ENCODE assay signal across 27 cellular contexts in the genomic region with DNA sequence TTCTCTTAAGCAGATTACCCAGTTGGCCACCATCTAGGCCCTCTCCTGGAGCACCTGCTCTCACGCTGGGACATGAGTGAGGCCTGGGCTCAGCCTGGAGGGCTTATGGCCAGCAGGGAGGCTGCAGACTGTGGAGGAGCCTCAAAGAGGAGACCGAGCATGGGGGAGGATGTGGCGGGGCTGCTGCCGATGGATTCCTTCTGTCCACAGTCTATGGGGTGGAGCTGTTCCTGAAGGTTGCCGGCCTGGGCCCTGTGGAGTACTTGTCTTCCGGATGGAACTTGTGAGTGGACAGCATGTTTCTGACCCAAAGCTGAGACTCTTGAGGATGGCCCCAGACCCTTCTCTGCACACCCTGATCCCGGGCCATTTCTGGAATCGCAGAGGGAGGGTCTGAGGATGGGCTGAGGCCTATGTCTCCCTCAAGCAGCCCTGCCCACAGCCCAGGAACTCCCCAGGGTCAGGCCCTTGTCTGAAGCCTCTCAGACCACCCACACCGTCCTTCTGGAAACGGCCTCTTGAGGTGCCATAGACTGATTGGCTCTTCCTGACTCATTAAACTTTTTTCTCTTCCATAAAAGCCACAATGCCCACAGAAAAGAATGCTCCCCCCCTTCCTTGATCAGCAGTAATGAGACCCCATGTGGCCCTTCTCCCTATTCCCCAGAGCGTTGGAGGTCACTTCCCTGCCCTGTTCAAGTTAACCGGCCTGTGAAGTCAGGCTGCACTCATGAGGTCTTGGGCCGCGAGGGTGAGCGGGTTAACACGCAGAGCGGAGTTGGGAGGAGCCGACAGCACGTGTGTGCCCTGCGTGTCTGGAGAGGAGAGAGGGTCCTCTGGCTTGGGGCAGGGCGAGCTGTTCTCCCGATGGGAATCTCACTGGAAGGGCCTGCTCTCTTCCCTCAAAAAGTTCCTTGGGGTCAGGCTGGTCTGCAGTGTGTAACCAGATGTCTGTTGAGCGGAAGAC. TPM values are rescaled to one million over a fixed set of nuclear protein-coding genes. Genes with fewer than 3 reads are reported as not detected.
DNase-seq lines count a peak whose midpoint lies in the region; ATAC-seq, FAIRE-seq and TF ChIP-seq lines count a peak whose summit lies in the region.
"Had no signal": no experiment of that assay in that cellular context is flagged by ENCODE, and none has a peak within 500 bp of the region (broad histone marks: within the 10 kb centered on the region; RNA-seq: fewer than 3 reads in every experiment).

No MANE protein-coding gene starts in this region.

- CTCF ChIA-PET in WTC11 (lab: Charles Lee), result interaction anchor here (1.8 kb wide), 1 partner anchor 92 kb away, joined by 4 read pairs; no protein-coding TSS in a partner anchor

- H3K27ac Mint-ChIP-seq in activated naive CD4-positive, alpha-beta T cell treated with anti-CD3 and anti-CD28 coated beads, Interleukin-2, amount 50 U/mL, for 72 hours, result peak overlapping the region; percentile 37 to 81
- H3K27ac Mint-ChIP-seq in WTC11, result peak overlapping the region; percentile 74
- H3K27ac Mint-ChIP-seq: activated CD8-positive, alpha-beta memory T cell treated with anti-CD3 and anti-CD28 coated beads, Interleukin-2, amount 10 ng/mL, durations not matched to agents 7 days and 5 days; activated T-helper 1 cell treated with anti-CD3 and anti-CD28 coated beads, Interleukin-12 subunit alpha, Interleukin-12 subunit beta, Interleukin-2, Interleukin-4 antibody, amounts not matched to agents 30 ng/mL and 10 ng/mL and 1 ng/mL, durations not matched to agents 14 hours and 24 hours and 36 hours had no signal

- H3K36me3 ChIP-seq in kidney (ENCODE audit: control insufficient read depth in 1 of 2, insufficient read depth in 2 of 2, low read length in 2 of 2) (peaks cover 32 to 74% of the 10 kb centered on the region in 2 donors), gastrocnemius medialis (peaks cover 5 to 83% of the 10 kb centered on the region in 2 donors)

- H3K27ac ChIP-seq in kidney (ENCODE audit: low read depth in 2 of 2, low read length in 2 of 2), result no peak overlapping the region
- H3K27ac ChIP-seq in gastrocnemius medialis, result peak overlapping the region; percentile 13 to 52 (median 20)
- H3K27ac ChIP-seq: body of pancreas, HL-60, neutrophil, Peyer's patch had no signal

- TF ChIP-seq POLR2A in gastrocnemius medialis (IDR thresholded peaks at IDR 0.05), result no peak

- no peak for ATAC-seq in activated naive CD4-positive, alpha-beta T cell treated with anti-CD3 and anti-CD28 coated beads, Interleukin-2, amount 50 U/mL, for 72 hours
- ATAC-seq in WTC11 (no peak), gastrocnemius medialis (peak in 1 of 2 donors; percentile 22)
- ATAC-seq: activated CD8-positive, alpha-beta memory T cell treated with anti-CD3 and anti-CD28 coated beads, Interleukin-2, amount 10 ng/mL, durations not matched to agents 7 days and 5 days; body of pancreas had no signal

- H3K9me3 Mint-ChIP-seq in activated naive CD4-positive, alpha-beta T cell treated with anti-CD3 and anti-CD28 coated beads, Interleukin-2, amount 50 U/mL, for 72 hours, result no peaks in the 10 kb centered on the region
- H3K9me3 Mint-ChIP-seq in WTC11, result no peaks in the 10 kb centered on the region
- H3K9me3 Mint-ChIP-seq: activated T-helper 1 cell treated with anti-CD3 and anti-CD28 coated beads, Interleukin-12 subunit alpha, Interleukin-12 subunit beta, Interleukin-2, Interleukin-4 antibody, amounts not matched to agents 30 ng/mL and 10 ng/mL and 1 ng/mL, durations not matched to agents 14 hours and 24 hours and 36 hours had no signal

- no peaks in the 10 kb centered on the region for H3K9me3 ChIP-seq in kidney (ENCODE audit: control insufficient read depth in 1 of 2, low read length in 2 of 2)
- no peaks in the 10 kb centered on the region for H3K9me3 ChIP-seq in gastrocnemius medialis
- H3K9me3 ChIP-seq: body of pancreas, neutrophil, Peyer's patch had no signal

- peaks cover 0 to 6% of the 10 kb centered on the region in 2 donors for H3K36me3 Mint-ChIP-seq in activated naive CD4-positive, alpha-beta T cell treated with anti-CD3 and anti-CD28 coated beads, Interleukin-2, amount 50 U/mL, for 72 hours
- H3K36me3 Mint-ChIP-seq in WTC11, result peaks cover 4% of the 10 kb centered on the region; the same call in 1 of the 2 replicates

- H3K4me3 ChIP-seq in kidney (ENCODE audit: low read length in 2 of 2) (no peak overlapping the region), gastrocnemius medialis (no peak overlapping the region)
- H3K4me3 ChIP-seq: body of pancreas, lung, Peyer's patch had no signal

- POLR2A ChIA-PET in WTC11 (lab: Charles Lee), result no interaction called here

- DNase-seq in activated naive CD4-positive, alpha-beta T cell treated with anti-CD3 and anti-CD28 coated beads, Interleukin-2, amount 50 U/mL, for 72 hours (ENCODE audit: low spot score in 2 of 2), result no peak
- no peak for DNase-seq in activated naive CD4-positive, alpha-beta T cell (lab: John Stamatoyannopoulos, UW)
- no peak for DNase-seq in WTC11 (ENCODE audit: low spot score)
- DNase-seq in kidney, result peak; percentile 89
- DNase-seq in gastrocnemius medialis, result no peak
- DNase-seq in Kasumi-1 (lab: John Stamatoyannopoulos, UW), result no peak
- no peak for DNase-seq in dermis blood vessel endothelial cell
- DNase-seq in germinal center (ENCODE audit: low spot score), result no peak
- DNase-seq: activated CD4-positive, alpha-beta T cell treated with anti-CD3 and anti-CD28 coated beads for 48 hours; activated CD8-positive, alpha-beta memory T cell treated with anti-CD3 and anti-CD28 coated beads, Interleukin-2, amount 10 ng/mL, durations not matched to agents 7 days and 5 days; body of pancreas; C1 segment of cervical spinal cord; effector CD4-positive, alpha-beta T cell; erythroblast; HCEC 1CT; hippocampal formation; NCI-H2171 treated with DMSO at 0.1 percent for 48 hours; NCI-H524; Peyer's patch; small intestine; stimulated activated CD4-positive, alpha-beta T cell treated with anti-CD3 and anti-CD28 coated beads, Interleukin-1b, Interleukin-23, amount 100 ng/mL, for 48 hours had no signal

- TF ChIP-seq CTCF in WTC11 (IDR thresholded peaks at IDR 0.05) (no peak), kidney (IDR thresholded peaks at IDR 0.05; ENCODE audit: borderline replicate concordance, extremely low read depth, insufficient read depth) (no peak), gastrocnemius medialis (IDR thresholded peaks at IDR 0.05 in 4 of 5, conservative IDR thresholded peaks at IDR 0.05 in 1 of 5) (no peak)

- peak overlapping the region in 1 of 2 donors; percentile 34 for H3K9ac ChIP-seq in kidney (ENCODE audit: low read length in 2 of 2)

- no peaks in the 10 kb centered on the region for H3K27me3 ChIP-seq in gastrocnemius medialis
- H3K27me3 ChIP-seq: body of pancreas, neutrophil, Peyer's patch had no signal

- intact Hi-C loops in kidney (cut with DNase I) (no loop called here), gastrocnemius medialis (cut with DNase I; ENCODE audit: low total_unique reads) (no loop called here)

- H3K4me1 Mint-ChIP-seq in WTC11, result 0 out of 2 replicates have a peak, but pooled peaks cover 4% of the 10 kb centered on the region

- in situ Hi-C loops in gastrocnemius medialis (cut with MboI; ENCODE audit: low sequenced_read_pairs in 4 of 4), result no loop called here

- H3K4me1 ChIP-seq in kidney (ENCODE audit: control insufficient read depth in 1 of 2, insufficient read depth in 1 of 2, low read depth in 1 of 2, low read length in 2 of 2), result peaks cover 0 to 3% of the 10 kb centered on the region in 2 donors
- no peaks in the 10 kb centered on the region for H3K4me1 ChIP-seq in gastrocnemius medialis
- H3K4me1 ChIP-seq: body of pancreas, Peyer's patch had no signal

- no peak for FAIRE-seq in kidney (lab: Jason Lieb, UNC)
- FAIRE-seq: D721Med, HepG2, small intestine had no signal

- H3K27me3 Mint-ChIP-seq in WTC11 (ENCODE audit: low read depth), result no peaks in the 10 kb centered on the region
- H3K27me3 Mint-ChIP-seq: activated CD8-positive, alpha-beta memory T cell treated with anti-CD3 and anti-CD28 coated beads, Interleukin-2, amount 10 ng/mL, durations not matched to agents 7 days and 5 days had no signal

- no peak overlapping the region for H3K4me3 Mint-ChIP-seq in WTC11
- H3K4me3 Mint-ChIP-seq: activated CD8-positive, alpha-beta memory T cell treated with anti-CD3 and anti-CD28 coated beads, Interleukin-2, amount 10 ng/mL, durations not matched to agents 7 days and 5 days; activated T-helper 1 cell treated with anti-CD3 and anti-CD28 coated beads, Interleukin-12 subunit alpha, Interleukin-12 subunit beta, Interleukin-2, Interleukin-4 antibody, amounts not matched to agents 30 ng/mL and 10 ng/mL and 1 ng/mL, durations not matched to agents 14 hours and 24 hours and 36 hours had no signal

TF ChIP-seq in WTC11, 78 proteins besides CTCF, POLR2A, EP300 and RAD21:
- TF ChIP-seq, protein P1, sequence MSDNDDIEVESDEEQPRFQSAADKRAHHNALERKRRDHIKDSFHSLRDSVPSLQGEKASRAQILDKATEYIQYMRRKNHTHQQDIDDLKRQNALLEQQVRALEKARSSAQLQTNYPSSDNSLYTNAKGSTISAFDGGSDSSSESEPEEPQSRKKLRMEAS (CRISPR knock-in tag; IDR thresholded peaks at IDR 0.05), result no peak
- no peak for TF ChIP-seq SMAD3 (CRISPR knock-in tag; IDR thresholded peaks at IDR 0.05; ENCODE audit: borderline replicate concordance)
TF ChIP-seq in WTC11: peak in this region for 0.

RNA-seq across cellular contexts. Expression of a gene that starts 48.9 kb away (rescaled TPM):
- total RNA-seq in activated naive CD4-positive, alpha-beta T cell treated with anti-CD3 and anti-CD28 coated beads, Interleukin-2, amount 50 U/mL, for 72 hours, result 10 to 100 TPM; 24.2 to 28.5 TPM
- 12.2 to 13.9 TPM (median 13.8 TPM) in 3 replicates for total RNA-seq in WTC11 (2021)
- total RNA-seq in kidney, result 61.5 TPM
- polyA plus RNA-seq in kidney (ENCODE audit: insufficient read depth, low read depth, low replicate concordance), result 18.6 TPM
- total RNA-seq in gastrocnemius medialis, result 10 to 100 TPM in 3 of 4 donors, 1 to 10 TPM in 1; 8.2 to 21.2 (median 14.5) TPM
- total RNA-seq in dermis blood vessel endothelial cell, result 21.7 and 25.2 TPM in 2 replicates

Comparison
In these comparisons a context has a peak if more than half of its experiments do, and no peak if none do; other contexts are left out.
1. H3K27ac ChIP-seq: peak in gastrocnemius medialis (4 of 4); none in kidney (0 of 2).